ENCODE assay signal across 1 cellular context in the genomic region with DNA sequence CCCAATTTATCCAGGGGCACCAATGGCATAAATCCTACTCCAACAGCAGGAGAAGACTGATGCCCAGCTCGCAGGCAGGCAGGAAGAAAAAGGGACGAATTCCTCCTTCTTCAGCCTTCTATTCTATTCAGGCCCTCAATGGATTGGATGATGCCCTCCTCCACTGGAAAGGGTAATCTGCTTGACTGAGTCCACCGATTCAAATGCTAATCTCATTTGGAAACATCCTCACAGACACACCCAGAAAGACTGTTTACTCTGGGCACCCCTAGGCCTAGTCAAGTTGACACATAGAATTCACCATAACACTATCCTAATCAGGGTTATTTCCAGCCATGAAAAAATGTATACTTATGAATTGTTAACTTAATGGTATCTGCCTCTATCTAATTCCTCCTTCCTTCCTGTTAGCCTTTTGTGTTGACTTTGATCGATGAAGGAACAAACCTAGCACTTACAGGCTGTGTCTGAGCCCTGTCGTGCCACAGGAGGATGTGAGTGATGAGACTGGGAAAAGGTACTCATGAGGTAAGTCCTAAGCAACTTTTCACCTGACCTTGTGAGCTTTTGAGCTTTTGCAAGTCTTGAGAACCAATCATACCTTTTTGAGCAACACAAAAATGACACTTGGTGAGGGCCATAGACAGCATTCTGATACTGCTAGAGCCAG.
TF ChIP-seq lines count a peak whose summit lies in the region.

No MANE protein-coding gene starts in this region.

TF ChIP-seq in GM23338, 12 proteins besides CTCF, POLR2A, EP300 and RAD21:
- no peak for TF ChIP-seq STAT1 (IDR thresholded peaks at IDR 0.05; ENCODE audit: unreplicated experiment)
- TF ChIP-seq JUNB (IDR thresholded peaks at IDR 0.05; ENCODE audit: unreplicated experiment): no peak
- TF ChIP-seq ZNF331 (CRISPR knock-in tag; IDR thresholded peaks at IDR 0.05; ENCODE audit: low read depth): no peak
- TF ChIP-seq ETS1 (IDR thresholded peaks at IDR 0.05): no peak
- no peak for TF ChIP-seq REST (IDR thresholded peaks at IDR 0.05; ENCODE audit: unreplicated experiment)
- TF ChIP-seq, protein P1, sequence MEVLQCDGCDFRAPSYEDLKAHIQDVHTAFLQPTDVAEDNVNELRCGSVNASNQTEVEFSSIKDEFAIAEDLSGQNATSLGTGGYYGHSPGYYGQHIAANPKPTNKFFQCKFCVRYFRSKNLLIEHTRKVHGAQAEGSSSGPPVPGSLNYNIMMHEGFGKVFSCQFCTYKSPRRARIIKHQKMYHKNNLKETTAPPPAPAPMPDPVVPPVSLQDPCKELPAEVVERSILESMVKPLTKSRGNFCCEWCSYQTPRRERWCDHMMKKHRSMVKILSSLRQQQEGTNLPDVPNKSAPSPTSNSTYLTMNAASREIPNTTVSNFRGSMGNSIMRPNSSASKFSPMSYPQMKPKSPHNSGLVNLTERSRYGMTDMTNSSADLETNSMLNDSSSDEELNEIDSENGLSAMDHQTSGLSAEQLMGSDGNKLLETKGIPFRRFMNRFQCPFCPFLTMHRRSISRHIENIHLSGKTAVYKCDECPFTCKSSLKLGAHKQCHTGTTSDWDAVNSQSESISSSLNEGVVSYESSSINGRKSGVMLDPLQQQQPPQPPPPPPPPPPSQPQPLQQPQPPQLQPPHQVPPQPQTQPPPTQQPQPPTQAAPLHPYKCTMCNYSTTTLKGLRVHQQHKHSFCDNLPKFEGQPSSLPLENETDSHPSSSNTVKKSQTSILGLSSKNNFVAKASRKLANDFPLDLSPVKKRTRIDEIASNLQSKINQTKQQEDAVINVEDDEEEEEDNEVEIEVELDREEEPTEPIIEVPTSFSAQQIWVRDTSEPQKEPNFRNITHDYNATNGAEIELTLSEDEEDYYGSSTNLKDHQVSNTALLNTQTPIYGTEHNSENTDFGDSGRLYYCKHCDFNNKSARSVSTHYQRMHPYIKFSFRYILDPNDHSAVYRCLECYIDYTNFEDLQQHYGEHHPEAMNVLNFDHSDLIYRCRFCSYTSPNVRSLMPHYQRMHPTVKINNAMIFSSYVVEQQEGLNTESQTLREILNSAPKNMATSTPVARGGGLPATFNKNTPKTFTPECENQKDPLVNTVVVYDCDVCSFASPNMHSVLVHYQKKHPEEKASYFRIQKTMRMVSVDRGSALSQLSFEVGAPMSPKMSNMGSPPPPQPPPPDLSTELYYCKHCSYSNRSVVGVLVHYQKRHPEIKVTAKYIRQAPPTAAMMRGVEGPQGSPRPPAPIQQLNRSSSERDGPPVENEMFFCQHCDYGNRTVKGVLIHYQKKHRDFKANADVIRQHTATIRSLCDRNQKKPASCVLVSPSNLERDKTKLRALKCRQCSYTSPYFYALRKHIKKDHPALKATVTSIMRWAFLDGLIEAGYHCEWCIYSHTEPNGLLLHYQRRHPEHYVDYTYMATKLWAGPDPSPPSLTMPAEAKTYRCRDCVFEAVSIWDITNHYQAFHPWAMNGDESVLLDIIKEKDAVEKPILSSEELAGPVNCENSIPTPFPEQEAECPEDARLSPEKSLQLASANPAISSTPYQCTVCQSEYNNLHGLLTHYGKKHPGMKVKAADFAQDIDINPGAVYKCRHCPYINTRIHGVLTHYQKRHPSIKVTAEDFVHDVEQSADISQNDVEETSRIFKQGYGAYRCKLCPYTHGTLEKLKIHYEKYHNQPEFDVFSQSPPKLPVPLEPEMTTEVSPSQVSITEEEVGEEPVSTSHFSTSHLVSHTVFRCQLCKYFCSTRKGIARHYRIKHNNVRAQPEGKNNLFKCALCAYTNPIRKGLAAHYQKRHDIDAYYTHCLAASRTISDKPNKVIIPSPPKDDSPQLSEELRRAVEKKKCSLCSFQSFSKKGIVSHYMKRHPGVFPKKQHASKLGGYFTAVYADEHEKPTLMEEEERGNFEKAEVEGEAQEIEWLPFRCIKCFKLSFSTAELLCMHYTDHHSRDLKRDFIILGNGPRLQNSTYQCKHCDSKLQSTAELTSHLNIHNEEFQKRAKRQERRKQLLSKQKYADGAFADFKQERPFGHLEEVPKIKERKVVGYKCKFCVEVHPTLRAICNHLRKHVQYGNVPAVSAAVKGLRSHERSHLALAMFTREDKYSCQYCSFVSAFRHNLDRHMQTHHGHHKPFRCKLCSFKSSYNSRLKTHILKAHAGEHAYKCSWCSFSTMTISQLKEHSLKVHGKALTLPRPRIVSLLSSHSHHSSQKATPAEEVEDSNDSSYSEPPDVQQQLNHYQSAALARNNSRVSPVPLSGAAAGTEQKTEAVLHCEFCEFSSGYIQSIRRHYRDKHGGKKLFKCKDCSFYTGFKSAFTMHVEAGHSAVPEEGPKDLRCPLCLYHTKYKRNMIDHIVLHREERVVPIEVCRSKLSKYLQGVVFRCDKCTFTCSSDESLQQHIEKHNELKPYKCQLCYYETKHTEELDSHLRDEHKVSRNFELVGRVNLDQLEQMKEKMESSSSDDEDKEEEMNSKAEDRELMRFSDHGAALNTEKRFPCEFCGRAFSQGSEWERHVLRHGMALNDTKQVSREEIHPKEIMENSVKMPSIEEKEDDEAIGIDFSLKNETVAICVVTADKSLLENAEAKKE (CRISPR knock-in tag; IDR thresholded peaks at IDR 0.05): 0 out of 2 replicates have a peak, but pooled peaks have one; percentile 41
TF ChIP-seq in GM23338: peak in this region for 1.
